ENCODE assay signal across 2 cellular contexts in the genomic region with DNA sequence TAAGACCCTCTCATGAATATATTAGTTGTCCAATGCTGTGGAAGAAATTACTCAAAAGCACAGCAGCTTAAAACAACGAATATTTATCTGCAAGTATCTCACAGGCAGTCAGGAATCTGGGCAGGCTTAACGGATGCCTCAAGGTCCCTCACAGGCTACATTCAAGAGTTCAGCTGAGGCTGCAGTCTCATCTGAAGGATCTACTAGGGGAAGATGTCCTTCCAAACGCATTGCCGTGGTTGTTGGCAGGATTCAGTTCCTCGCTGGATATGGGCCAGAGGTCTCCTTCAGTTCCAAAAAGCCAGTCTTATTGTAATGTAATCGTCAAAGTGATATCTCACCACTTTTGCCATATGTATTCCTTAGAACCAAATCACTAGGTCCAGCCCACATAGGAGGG.
TF ChIP-seq lines count a peak whose summit lies in the region.

No MANE protein-coding gene starts in this region.

TF ChIP-seq in liver, 16 proteins besides CTCF, POLR2A, EP300 and RAD21 (continued from another document):
- TF ChIP-seq RXRA (IDR thresholded peaks at IDR 0.05) = no peak
- no peak for TF ChIP-seq YY1 (IDR thresholded peaks at IDR 0.05)
- TF ChIP-seq HNF4A (conservative IDR thresholded peaks at IDR 0.05) = no peak
- no peak for TF ChIP-seq SP1 (IDR thresholded peaks at IDR 0.05)

TF ChIP-seq in HepG2, 621 proteins besides CTCF, POLR2A, EP300 and RAD21 (continued from another document):
- TF ChIP-seq IKZF4 (CRISPR knock-in tag; IDR thresholded peaks at IDR 0.05; ENCODE audit: borderline replicate concordance, low read depth, not compliant biosample characterization) = no peak
- no peak for TF ChIP-seq SCMH1 (CRISPR knock-in tag; IDR thresholded peaks at IDR 0.05; ENCODE audit: borderline replicate concordance)
- TF ChIP-seq THYN1 (CRISPR knock-in tag; IDR thresholded peaks at IDR 0.05; ENCODE audit: borderline replicate concordance, low read depth) = no peak
- TF ChIP-seq, protein P1, sequence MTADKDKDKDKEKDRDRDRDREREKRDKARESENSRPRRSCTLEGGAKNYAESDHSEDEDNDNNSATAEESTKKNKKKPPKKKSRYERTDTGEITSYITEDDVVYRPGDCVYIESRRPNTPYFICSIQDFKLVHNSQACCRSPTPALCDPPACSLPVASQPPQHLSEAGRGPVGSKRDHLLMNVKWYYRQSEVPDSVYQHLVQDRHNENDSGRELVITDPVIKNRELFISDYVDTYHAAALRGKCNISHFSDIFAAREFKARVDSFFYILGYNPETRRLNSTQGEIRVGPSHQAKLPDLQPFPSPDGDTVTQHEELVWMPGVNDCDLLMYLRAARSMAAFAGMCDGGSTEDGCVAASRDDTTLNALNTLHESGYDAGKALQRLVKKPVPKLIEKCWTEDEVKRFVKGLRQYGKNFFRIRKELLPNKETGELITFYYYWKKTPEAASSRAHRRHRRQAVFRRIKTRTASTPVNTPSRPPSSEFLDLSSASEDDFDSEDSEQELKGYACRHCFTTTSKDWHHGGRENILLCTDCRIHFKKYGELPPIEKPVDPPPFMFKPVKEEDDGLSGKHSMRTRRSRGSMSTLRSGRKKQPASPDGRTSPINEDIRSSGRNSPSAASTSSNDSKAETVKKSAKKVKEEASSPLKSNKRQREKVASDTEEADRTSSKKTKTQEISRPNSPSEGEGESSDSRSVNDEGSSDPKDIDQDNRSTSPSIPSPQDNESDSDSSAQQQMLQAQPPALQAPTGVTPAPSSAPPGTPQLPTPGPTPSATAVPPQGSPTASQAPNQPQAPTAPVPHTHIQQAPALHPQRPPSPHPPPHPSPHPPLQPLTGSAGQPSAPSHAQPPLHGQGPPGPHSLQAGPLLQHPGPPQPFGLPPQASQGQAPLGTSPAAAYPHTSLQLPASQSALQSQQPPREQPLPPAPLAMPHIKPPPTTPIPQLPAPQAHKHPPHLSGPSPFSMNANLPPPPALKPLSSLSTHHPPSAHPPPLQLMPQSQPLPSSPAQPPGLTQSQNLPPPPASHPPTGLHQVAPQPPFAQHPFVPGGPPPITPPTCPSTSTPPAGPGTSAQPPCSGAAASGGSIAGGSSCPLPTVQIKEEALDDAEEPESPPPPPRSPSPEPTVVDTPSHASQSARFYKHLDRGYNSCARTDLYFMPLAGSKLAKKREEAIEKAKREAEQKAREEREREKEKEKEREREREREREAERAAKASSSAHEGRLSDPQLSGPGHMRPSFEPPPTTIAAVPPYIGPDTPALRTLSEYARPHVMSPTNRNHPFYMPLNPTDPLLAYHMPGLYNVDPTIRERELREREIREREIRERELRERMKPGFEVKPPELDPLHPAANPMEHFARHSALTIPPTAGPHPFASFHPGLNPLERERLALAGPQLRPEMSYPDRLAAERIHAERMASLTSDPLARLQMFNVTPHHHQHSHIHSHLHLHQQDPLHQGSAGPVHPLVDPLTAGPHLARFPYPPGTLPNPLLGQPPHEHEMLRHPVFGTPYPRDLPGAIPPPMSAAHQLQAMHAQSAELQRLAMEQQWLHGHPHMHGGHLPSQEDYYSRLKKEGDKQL (CRISPR knock-in tag; IDR thresholded peaks at IDR 0.05; ENCODE audit: low read depth) = no peak
- TF ChIP-seq, protein P2, sequence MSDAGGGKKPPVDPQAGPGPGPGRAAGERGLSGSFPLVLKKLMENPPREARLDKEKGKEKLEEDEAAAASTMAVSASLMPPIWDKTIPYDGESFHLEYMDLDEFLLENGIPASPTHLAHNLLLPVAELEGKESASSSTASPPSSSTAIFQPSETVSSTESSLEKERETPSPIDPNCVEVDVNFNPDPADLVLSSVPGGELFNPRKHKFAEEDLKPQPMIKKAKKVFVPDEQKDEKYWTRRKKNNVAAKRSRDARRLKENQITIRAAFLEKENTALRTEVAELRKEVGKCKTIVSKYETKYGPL (CRISPR knock-in tag; IDR thresholded peaks at IDR 0.05) = no peak
- TF ChIP-seq CEBPG (CRISPR knock-in tag; IDR thresholded peaks at IDR 0.05) = no peak
- TF ChIP-seq CBFB (CRISPR knock-in tag; IDR thresholded peaks at IDR 0.05) = no peak
- no peak for TF ChIP-seq NFE2 (CRISPR knock-in tag; IDR thresholded peaks at IDR 0.05)
- TF ChIP-seq ZNF747 (CRISPR knock-in tag; IDR thresholded peaks at IDR 0.05; ENCODE audit: borderline replicate concordance) = no peak
- TF ChIP-seq, protein P3, sequence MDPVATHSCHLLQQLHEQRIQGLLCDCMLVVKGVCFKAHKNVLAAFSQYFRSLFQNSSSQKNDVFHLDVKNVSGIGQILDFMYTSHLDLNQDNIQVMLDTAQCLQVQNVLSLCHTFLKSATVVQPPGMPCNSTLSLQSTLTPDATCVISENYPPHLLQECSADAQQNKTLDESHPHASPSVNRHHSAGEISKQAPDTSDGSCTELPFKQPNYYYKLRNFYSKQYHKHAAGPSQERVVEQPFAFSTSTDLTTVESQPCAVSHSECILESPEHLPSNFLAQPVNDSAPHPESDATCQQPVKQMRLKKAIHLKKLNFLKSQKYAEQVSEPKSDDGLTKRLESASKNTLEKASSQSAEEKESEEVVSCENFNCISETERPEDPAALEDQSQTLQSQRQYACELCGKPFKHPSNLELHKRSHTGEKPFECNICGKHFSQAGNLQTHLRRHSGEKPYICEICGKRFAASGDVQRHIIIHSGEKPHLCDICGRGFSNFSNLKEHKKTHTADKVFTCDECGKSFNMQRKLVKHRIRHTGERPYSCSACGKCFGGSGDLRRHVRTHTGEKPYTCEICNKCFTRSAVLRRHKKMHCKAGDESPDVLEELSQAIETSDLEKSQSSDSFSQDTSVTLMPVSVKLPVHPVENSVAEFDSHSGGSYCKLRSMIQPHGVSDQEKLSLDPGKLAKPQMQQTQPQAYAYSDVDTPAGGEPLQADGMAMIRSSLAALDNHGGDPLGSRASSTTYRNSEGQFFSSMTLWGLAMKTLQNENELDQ (CRISPR knock-in tag; IDR thresholded peaks at IDR 0.05; ENCODE audit: borderline replicate concordance) = no peak
- TF ChIP-seq, protein P4, sequence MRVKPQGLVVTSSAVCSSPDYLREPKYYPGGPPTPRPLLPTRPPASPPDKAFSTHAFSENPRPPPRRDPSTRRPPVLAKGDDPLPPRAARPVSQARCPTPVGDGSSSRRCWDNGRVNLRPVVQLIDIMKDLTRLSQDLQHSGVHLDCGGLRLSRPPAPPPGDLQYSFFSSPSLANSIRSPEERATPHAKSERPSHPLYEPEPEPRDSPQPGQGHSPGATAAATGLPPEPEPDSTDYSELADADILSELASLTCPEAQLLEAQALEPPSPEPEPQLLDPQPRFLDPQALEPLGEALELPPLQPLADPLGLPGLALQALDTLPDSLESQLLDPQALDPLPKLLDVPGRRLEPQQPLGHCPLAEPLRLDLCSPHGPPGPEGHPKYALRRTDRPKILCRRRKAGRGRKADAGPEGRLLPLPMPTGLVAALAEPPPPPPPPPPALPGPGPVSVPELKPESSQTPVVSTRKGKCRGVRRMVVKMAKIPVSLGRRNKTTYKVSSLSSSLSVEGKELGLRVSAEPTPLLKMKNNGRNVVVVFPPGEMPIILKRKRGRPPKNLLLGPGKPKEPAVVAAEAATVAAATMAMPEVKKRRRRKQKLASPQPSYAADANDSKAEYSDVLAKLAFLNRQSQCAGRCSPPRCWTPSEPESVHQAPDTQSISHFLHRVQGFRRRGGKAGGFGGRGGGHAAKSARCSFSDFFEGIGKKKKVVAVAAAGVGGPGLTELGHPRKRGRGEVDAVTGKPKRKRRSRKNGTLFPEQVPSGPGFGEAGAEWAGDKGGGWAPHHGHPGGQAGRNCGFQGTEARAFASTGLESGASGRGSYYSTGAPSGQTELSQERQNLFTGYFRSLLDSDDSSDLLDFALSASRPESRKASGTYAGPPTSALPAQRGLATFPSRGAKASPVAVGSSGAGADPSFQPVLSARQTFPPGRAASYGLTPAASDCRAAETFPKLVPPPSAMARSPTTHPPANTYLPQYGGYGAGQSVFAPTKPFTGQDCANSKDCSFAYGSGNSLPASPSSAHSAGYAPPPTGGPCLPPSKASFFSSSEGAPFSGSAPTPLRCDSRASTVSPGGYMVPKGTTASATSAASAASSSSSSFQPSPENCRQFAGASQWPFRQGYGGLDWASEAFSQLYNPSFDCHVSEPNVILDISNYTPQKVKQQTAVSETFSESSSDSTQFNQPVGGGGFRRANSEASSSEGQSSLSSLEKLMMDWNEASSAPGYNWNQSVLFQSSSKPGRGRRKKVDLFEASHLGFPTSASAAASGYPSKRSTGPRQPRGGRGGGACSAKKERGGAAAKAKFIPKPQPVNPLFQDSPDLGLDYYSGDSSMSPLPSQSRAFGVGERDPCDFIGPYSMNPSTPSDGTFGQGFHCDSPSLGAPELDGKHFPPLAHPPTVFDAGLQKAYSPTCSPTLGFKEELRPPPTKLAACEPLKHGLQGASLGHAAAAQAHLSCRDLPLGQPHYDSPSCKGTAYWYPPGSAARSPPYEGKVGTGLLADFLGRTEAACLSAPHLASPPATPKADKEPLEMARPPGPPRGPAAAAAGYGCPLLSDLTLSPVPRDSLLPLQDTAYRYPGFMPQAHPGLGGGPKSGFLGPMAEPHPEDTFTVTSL (CRISPR knock-in tag; IDR thresholded peaks at IDR 0.05; ENCODE audit: borderline replicate concordance) = no peak
TF ChIP-seq in HepG2: peak in this region for 0.
